In the genomic region with DNA sequence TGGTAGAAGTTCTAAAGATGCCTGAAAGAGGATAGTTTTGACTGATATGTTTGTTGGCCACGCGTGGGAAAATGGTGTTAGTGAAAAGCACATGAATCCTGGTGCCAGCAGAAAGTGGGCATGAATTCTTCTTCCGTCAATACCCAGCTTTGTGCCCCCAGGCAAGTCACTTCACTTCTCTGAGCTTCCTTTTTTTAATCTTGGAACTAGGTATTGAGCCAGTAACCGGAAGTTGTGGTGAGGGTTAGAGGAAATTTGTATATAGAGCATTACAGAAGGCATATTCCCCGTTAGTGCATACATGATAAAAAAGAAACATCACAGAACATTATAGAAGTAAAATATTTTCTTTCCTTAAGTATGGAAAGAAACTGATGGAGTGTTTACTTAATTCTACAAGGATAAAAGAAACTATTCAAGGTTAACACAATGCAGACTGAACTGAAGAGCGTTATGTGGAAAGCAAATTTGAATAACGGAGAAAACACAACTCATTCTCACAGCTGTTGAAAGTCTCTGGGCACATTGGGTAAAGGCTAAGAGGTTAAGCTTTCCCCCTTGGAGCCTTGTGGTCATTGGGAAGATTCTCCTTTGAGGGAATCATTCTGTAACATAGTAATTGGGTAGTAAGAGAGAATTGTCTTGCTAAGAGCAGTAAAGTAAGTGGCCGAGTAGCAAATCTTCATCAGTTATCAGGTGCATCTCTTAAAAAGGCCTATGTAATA, we compare ENCODE assay signal across 11 cellular contexts.
DNase-seq lines count a peak whose midpoint lies in the region; ATAC-seq and TF ChIP-seq lines count a peak whose summit lies in the region.
"Had no signal": no experiment of that assay in that cellular context is flagged by ENCODE, and none has a peak within 500 bp of the region (broad histone marks: within the 10 kb centered on the region; RNA-seq: fewer than 3 reads in every experiment).

No MANE protein-coding gene starts in this region.

- CTCF ChIA-PET in activated CD4-positive, alpha-beta T cell treated with anti-CD3 and anti-CD28 coated beads, Interleukin-2, amount 10 ng/mL, durations not matched to agents 7 days and 5 days (lab: Charles Lee): interaction anchor here (0.6 to 2.4 kb wide), 9 partner anchors 8 to 300 kb away, joined by 3 to 7 read pairs (median 3); no protein-coding TSS in a partner anchor
- CTCF ChIA-PET in activated B cell treated with CpG ODN at 0.5 μM for 24 hours (lab: Charles Lee): interaction anchor here (1.5 to 2.1 kb wide), 2 partner anchors 69 to 186 kb away, joined by 3 to 6 read pairs; no protein-coding TSS in a partner anchor

- H3K9me3 Mint-ChIP-seq in activated CD4-positive, alpha-beta T cell treated with anti-CD3 and anti-CD28 coated beads, Interleukin-2, amount 10 ng/mL, durations not matched to agents 7 days and 5 days: peaks cover 2% of the 10 kb centered on the region
- no peaks in the 10 kb centered on the region for H3K9me3 Mint-ChIP-seq in activated B cell treated with CpG ODN at 0.5 μM for 24 hours

- peak; percentile 79 for ATAC-seq in activated B cell treated with CpG ODN at 0.5 μM for 24 hours (ENCODE audit: low read depth)
- ATAC-seq: A549 had no signal

- TF ChIP-seq CTCF in activated B cell treated with CpG ODN at 0.5 μM for 24 hours (IDR thresholded peaks at IDR 0.05) (no peak), parathyroid adenoma (IDR thresholded peaks at IDR 0.05) (no peak), brain microvascular endothelial cell (IDR thresholded peaks at IDR 0.05; ENCODE audit: low read depth, low read length, missing control alignments) (no peak), WERI-Rb-1 (IDR thresholded peaks at IDR 0.05; ENCODE audit: low read depth, low read length) (no peak)

- H3K36me3 ChIP-seq in parathyroid adenoma (ENCODE audit: control insufficient read depth, insufficient read depth, low read length): no peaks in the 10 kb centered on the region
- no peaks in the 10 kb centered on the region for H3K36me3 ChIP-seq in brain microvascular endothelial cell (replicated peaks)
- no peaks in the 10 kb centered on the region for H3K36me3 ChIP-seq in WERI-Rb-1
- H3K36me3 ChIP-seq: tibial nerve had no signal

- peak overlapping the region; percentile 42 for H3K4me2 ChIP-seq in parathyroid adenoma (ENCODE audit: low read length)
- H3K4me2 ChIP-seq: A549 had no signal

- H3K27me3 ChIP-seq in parathyroid adenoma (ENCODE audit: control insufficient read depth, insufficient read depth, low read length) (no peaks in the 10 kb centered on the region), brain microvascular endothelial cell (replicated peaks) (no peaks in the 10 kb centered on the region), WERI-Rb-1 (ENCODE audit: insufficient read depth, low read depth, severe bottlenecking) (no peaks in the 10 kb centered on the region)
- H3K27me3 ChIP-seq: tibial nerve had no signal

- peak overlapping the region; percentile 43 for H3K4me3 Mint-ChIP-seq in activated CD4-positive, alpha-beta T cell treated with anti-CD3 and anti-CD28 coated beads, Interleukin-2, amount 10 ng/mL, durations not matched to agents 7 days and 5 days
- H3K4me3 Mint-ChIP-seq in activated B cell treated with CpG ODN at 0.5 μM for 24 hours: peak overlapping the region; percentile 79

- peaks cover 65% of the 10 kb centered on the region for H3K4me1 Mint-ChIP-seq in activated CD4-positive, alpha-beta T cell treated with anti-CD3 and anti-CD28 coated beads, Interleukin-2, amount 10 ng/mL, durations not matched to agents 7 days and 5 days
- peaks cover 59% of the 10 kb centered on the region for H3K4me1 Mint-ChIP-seq in activated B cell treated with CpG ODN at 0.5 μM for 24 hours

- intact Hi-C loops in activated B cell treated with CpG ODN at 0.5 μM for 24 hours (cut with micrococcal nuclease): loop anchor here (2.0 kb wide), 2 partner anchors 18 to 20 kb away; no protein-coding TSS in a partner anchor

- peak overlapping the region; percentile 84 for H3K27ac Mint-ChIP-seq in activated CD4-positive, alpha-beta T cell treated with anti-CD3 and anti-CD28 coated beads, Interleukin-2, amount 10 ng/mL, durations not matched to agents 7 days and 5 days
- H3K27ac Mint-ChIP-seq in activated B cell treated with CpG ODN at 0.5 μM for 24 hours: peak overlapping the region; percentile 88

- no peaks in the 10 kb centered on the region for H3K27me3 Mint-ChIP-seq in activated CD4-positive, alpha-beta T cell treated with anti-CD3 and anti-CD28 coated beads, Interleukin-2, amount 10 ng/mL, durations not matched to agents 7 days and 5 days
- H3K27me3 Mint-ChIP-seq in activated B cell treated with CpG ODN at 0.5 μM for 24 hours: no peaks in the 10 kb centered on the region

- DNase-seq in activated CD4-positive, alpha-beta T cell treated with anti-CD3 and anti-CD28 coated beads, Interleukin-2, amount 10 ng/mL, durations not matched to agents 7 days and 5 days: peak; percentile 30
- DNase-seq in activated CD4-positive, alpha-beta T cell treated with anti-CD3 and anti-CD28 coated beads for 48 hours: no peak
- DNase-seq in Jurkat, Clone E6-1 (ENCODE audit: low read depth, low spot score): peak; percentile 87
- no peak for DNase-seq in activated B cell treated with CpG ODN at 0.5 μM for 24 hours
- DNase-seq in brain microvascular endothelial cell: no peak
- DNase-seq in WERI-Rb-1: no peak
- no peak for DNase-seq in dedifferentiated amniotic fluid mesenchymal stem cell (ENCODE audit: extremely low spot score)
- DNase-seq: small intestine had no signal

- H3K79me2 ChIP-seq in parathyroid adenoma: no peaks in the 10 kb centered on the region

- H3K4me1 ChIP-seq in parathyroid adenoma: peaks cover 33% of the 10 kb centered on the region

- no peaks in the 10 kb centered on the region for H3K9me3 ChIP-seq in parathyroid adenoma (ENCODE audit: control insufficient read depth, low read length)
- no peaks in the 10 kb centered on the region for H3K9me3 ChIP-seq in WERI-Rb-1 (ENCODE audit: severe bottlenecking)
- H3K9me3 ChIP-seq: A549, tibial nerve had no signal

- 0 out of 2 replicates have a peak overlapping the region, but pooled peaks have one; percentile 1 for H3K4me3 ChIP-seq in Jurkat, Clone E6-1 (ENCODE audit: low read length)
- H3K4me3 ChIP-seq in parathyroid adenoma (ENCODE audit: low read depth, low read length): no peak overlapping the region
- H3K4me3 ChIP-seq in brain microvascular endothelial cell (ENCODE audit: low read depth, low read length): no peak overlapping the region
- H3K4me3 ChIP-seq in WERI-Rb-1 (ENCODE audit: low read depth, low read length): no peak overlapping the region
- H3K4me3 ChIP-seq: A549, tibial nerve had no signal

- peak overlapping the region; percentile 77 for H2AFZ ChIP-seq in parathyroid adenoma

- H3K9ac ChIP-seq in parathyroid adenoma: no peak overlapping the region

- POLR2A ChIA-PET in activated CD4-positive, alpha-beta T cell treated with anti-CD3 and anti-CD28 coated beads, Interleukin-2, amount 10 ng/mL, durations not matched to agents 7 days and 5 days (lab: Charles Lee): no interaction called here
- POLR2A ChIA-PET in activated B cell treated with CpG ODN at 0.5 μM for 24 hours (lab: Charles Lee): interaction anchor here (0.7 to 2.0 kb wide), 9 partner anchors 11 to 256 kb away, joined by 3 to 9 read pairs (median 4); partner anchors contain the start of gene ZNF217

- H3K27ac ChIP-seq in parathyroid adenoma: peak overlapping the region; percentile 71
- H3K27ac ChIP-seq in brain microvascular endothelial cell: no peak overlapping the region
- no peak overlapping the region for H3K27ac ChIP-seq in WERI-Rb-1
- H3K27ac ChIP-seq: tibial nerve had no signal

- peaks cover 12% of the 10 kb centered on the region for H3K36me3 Mint-ChIP-seq in activated CD4-positive, alpha-beta T cell treated with anti-CD3 and anti-CD28 coated beads, Interleukin-2, amount 10 ng/mL, durations not matched to agents 7 days and 5 days (ENCODE audit: low read depth)
- no peaks in the 10 kb centered on the region for H3K36me3 Mint-ChIP-seq in activated B cell treated with CpG ODN at 0.5 μM for 24 hours (ENCODE audit: low read depth)

- in situ Hi-C loops in brain microvascular endothelial cell (cut with HindIII; ENCODE audit: low pct_ligation_motif_present, low sequenced_read_pairs): no loop called here

Comparison
In these comparisons a context has a peak if more than half of its experiments do, and no peak if none do; other contexts are left out.
1. DNase-seq: peak in activated CD4-positive, alpha-beta T cell treated with anti-CD3 and anti-CD28 coated beads, Interleukin-2, amount 10 ng/mL, durations not matched to agents 7 days and 5 days (single experiment) and Jurkat, Clone E6-1 (single experiment); none in activated CD4-positive, alpha-beta T cell treated with anti-CD3 and anti-CD28 coated beads for 48 hours (single experiment), activated B cell treated with CpG ODN at 0.5 μM for 24 hours (single experiment), brain microvascular endothelial cell (single experiment), WERI-Rb-1 (single experiment) and dedifferentiated amniotic fluid mesenchymal stem cell (single experiment).